Comparison of ENCODE assay signal across 9 cellular contexts in genomic region chr11:65611028-65611757, GRCh38. TPM values are rescaled to one million over a fixed set of nuclear protein-coding genes. Genes with fewer than 3 reads are reported as not detected.
DNase-seq lines count a peak whose midpoint lies in the region; ATAC-seq and TF ChIP-seq lines count a peak whose summit lies in the region.
"Had no signal": no experiment of that assay in that cellular context is flagged by ENCODE, and none has a peak within 500 bp of the region (broad histone marks: within the 10 kb centered on the region; RNA-seq: fewer than 3 reads in every experiment).

No MANE protein-coding gene starts in this region.

- WGBS in GM23248 (ENCODE audit: low coverage in 1 of 2, low lambda C conversion rate in 2 of 2, missing lambda C conversion rate in 2 of 2), 2 experiments = 60 to 66% methylated on average over 6 to 10 of the region's 10 CpGs
- 42 to 62% methylated on average over 10 of the region's 10 CpGs for WGBS in sigmoid colon, 2 donors

- peaks cover 3% of the 10 kb centered on the region for H3K36me3 Mint-ChIP-seq in WTC11

- peaks cover 69% of the 10 kb centered on the region for H3K79me2 ChIP-seq in GM23248 (ENCODE audit: insufficient read depth)

- no peak for DNase-seq in GM23248
- no peak for DNase-seq in WTC11 (ENCODE audit: low spot score)
- DNase-seq in cardiac septum (ENCODE audit: low spot score) = peak; percentile 91
- no peak for DNase-seq in sigmoid colon
- DNase-seq in mucosa of gallbladder (ENCODE audit: low spot score) = no peak
- no peak for DNase-seq in NCI-H128 (lab: John Stamatoyannopoulos, UW; ENCODE audit: unreplicated experiment)
- DNase-seq in NCI-H1105 treated with DMSO at 0.1 percent for 48 hours (lab: John Stamatoyannopoulos, UW) = no peak
- DNase-seq in foreskin fibroblast = no peak
- DNase-seq: stimulated activated CD4-positive, alpha-beta T cell treated with anti-CD3 and anti-CD28 coated beads, Interleukin-4, amount 100 ng/mL, for 4 hours had no signal

- H3K36me3 ChIP-seq in GM23248 (ENCODE audit: low read depth) = no peaks in the 10 kb centered on the region
- peaks cover 0 to 17% (median 8%) of the 10 kb centered on the region in 4 donors for H3K36me3 ChIP-seq in sigmoid colon

- no peak overlapping the region for H3K4me3 ChIP-seq in GM23248
- peak overlapping the region in 3 of 4 donors; percentile 59 to 88 (median 88) for H3K4me3 ChIP-seq in sigmoid colon
- peak overlapping the region in 1 of 2 donors; percentile 62 for H3K4me3 ChIP-seq in foreskin fibroblast (ENCODE audit: low read depth in 1 of 2, low read length in 2 of 2)

- TF ChIP-seq EP300 in sigmoid colon (IDR thresholded peaks at IDR 0.05) = no peak

- peak overlapping the region; percentile 97 for H3K4me2 ChIP-seq in GM23248 (ENCODE audit: unreplicated experiment)

- no peak overlapping the region; the same call in 1 of the 2 replicates for H3K27ac Mint-ChIP-seq in WTC11

- H3K9ac ChIP-seq in GM23248 = peak overlapping the region; percentile 33; the same call in 1 of the 2 replicates

- TF ChIP-seq CTCF in WTC11 (IDR thresholded peaks at IDR 0.05) (no peak), sigmoid colon (IDR thresholded peaks at IDR 0.05) (no peak), foreskin fibroblast (IDR thresholded peaks at IDR 0.05; ENCODE audit: low read depth, low read length) (no peak)

- no peak for ATAC-seq in WTC11

- no peaks in the 10 kb centered on the region; the same call in none of the 2 replicates for H3K27me3 Mint-ChIP-seq in WTC11 (ENCODE audit: low read depth)

- no peak for TF ChIP-seq POLR2A in sigmoid colon (IDR thresholded peaks at IDR 0.05)

- peaks cover 28% of the 10 kb centered on the region for H3K4me1 Mint-ChIP-seq in WTC11

- intact Hi-C loops in cardiac septum (cut with DNase I) = no loop called here
- intact Hi-C loops in sigmoid colon (cut with DNase I) = loop anchor here (10.0 kb wide), 1 partner anchor 496 kb away; the partner anchor contains the start of genes TM7SF2 and ZNHIT2

- CTCF ChIA-PET in WTC11 (lab: Charles Lee) = interaction anchor here (0.6 to 16.2 kb wide), 3 partner anchors 14 to 70 kb away, joined by 4 to 311 read pairs (median 5); partner anchors contain the start of gene KCNK7

- in situ Hi-C loops in GM23248 (cut with MboI) = no loop called here

- peaks cover 5% of the 10 kb centered on the region; the same call in 1 of the 2 replicates for H3F3A ChIP-seq in GM23248 (ENCODE audit: insufficient read depth)

- no peaks in the 10 kb centered on the region for H3K9me2 ChIP-seq in GM23248 (ENCODE audit: insufficient read depth)

- H3K9me3 ChIP-seq in GM23248 (ENCODE audit: low read depth) (no peaks in the 10 kb centered on the region), sigmoid colon (no peaks in the 10 kb centered on the region)

- no peaks in the 10 kb centered on the region for H3K9me3 Mint-ChIP-seq in WTC11

- H3K27me3 ChIP-seq in GM23248 (replicated peaks; ENCODE audit: insufficient read depth) (no peaks in the 10 kb centered on the region), sigmoid colon (no peaks in the 10 kb centered on the region)

- H3K4me3 Mint-ChIP-seq in WTC11 = no peak overlapping the region

- H3K4me1 ChIP-seq in GM23248 (ENCODE audit: insufficient read depth) = peaks cover 23% of the 10 kb centered on the region
- H3K4me1 ChIP-seq in sigmoid colon = peaks cover 0 to 69% (median 62%) of the 10 kb centered on the region in 4 donors

- H4K20me1 ChIP-seq in GM23248 (ENCODE audit: insufficient read depth) = no peaks in the 10 kb centered on the region; the same call in 1 of the 2 replicates

- no peak overlapping the region for H2AFZ ChIP-seq in GM23248

- H3K27ac ChIP-seq in GM23248 = no peak overlapping the region
- H3K27ac ChIP-seq in sigmoid colon = peak overlapping the region; percentile 89 to 95 (median 92)

- POLR2A ChIA-PET in WTC11 (lab: Charles Lee) = interaction anchor here (0.9 kb wide), 1 partner anchor 52 kb away, joined by 3 read pairs; no protein-coding TSS in a partner anchor

TF ChIP-seq in WTC11, 78 proteins besides CTCF, POLR2A, EP300 and RAD21:
- TF ChIP-seq PRRX2 (CRISPR knock-in tag; IDR thresholded peaks at IDR 0.05) (no peak), AFF4 (CRISPR knock-in tag; IDR thresholded peaks at IDR 0.05; ENCODE audit: borderline replicate concordance) (no peak), ZNF263 (CRISPR knock-in tag; IDR thresholded peaks at IDR 0.05; ENCODE audit: low read depth) (peak; percentile 80; the same call in 1 of the 2 replicates)

RNA-seq across cellular contexts. Expression of gene MAP3K11, which starts 2.8 kb away (rescaled TPM):
- 17.6 and 24.7 TPM in 2 replicates for total RNA-seq in GM23248 (2014; rRNA removed; shearing (Covaris generic))
- polyA plus RNA-seq in GM23248 (2016; fragmentation: Nextera tagmentation; extraction: Ambion mirVana) (9.5 and 10.6 TPM in 2 replicates), sigmoid colon (10 to 100 TPM; 48.6 to 71.2 (median 71.0) TPM)
- total RNA-seq in WTC11 (2021) (46.1 to 56.1 TPM (median 52.8 TPM) in 3 replicates), cardiac septum (42.5 TPM), sigmoid colon (10 to 100 TPM; 18.5 to 52.1 (median 26.3) TPM), mucosa of gallbladder (85.6 TPM)

RNA-seq across cellular contexts. Expression of gene PCNX3, which starts 4.4 kb away (rescaled TPM):
- total RNA-seq in GM23248 (2014; rRNA removed; shearing (Covaris generic)) = 23.5 and 30.2 TPM in 2 replicates
- 8.1 and 8.6 TPM in 2 replicates for polyA plus RNA-seq in GM23248 (2016; fragmentation: Nextera tagmentation; extraction: Ambion mirVana)
- total RNA-seq in WTC11 (2021) = 44.6 to 51.6 TPM (median 45.8 TPM) in 3 replicates
- 15.9 TPM for total RNA-seq in cardiac septum
- total RNA-seq in sigmoid colon = 10 to 100 TPM; 10.7 to 21.3 (median 14.3) TPM
- 10 to 100 TPM in 1 of 3 donors, 1 to 10 TPM in 2; 6.0 to 35.0 (median 6.6) TPM for polyA plus RNA-seq in sigmoid colon
- 52.5 TPM for total RNA-seq in mucosa of gallbladder

RNA-seq across cellular contexts. Expression of gene KCNK7, which starts 15.6 kb away (rescaled TPM):
- total RNA-seq in GM23248 (2014; rRNA removed; shearing (Covaris generic)) = not detected in 2 replicates
- not detected in 2 replicates for polyA plus RNA-seq in GM23248 (2016; fragmentation: Nextera tagmentation; extraction: Ambion mirVana)
- 1.4 to 2.1 TPM (median 2.0 TPM) in 3 replicates for total RNA-seq in WTC11 (2021)
- total RNA-seq in cardiac septum = 1.5 TPM
- total RNA-seq in sigmoid colon = under 1 TPM in 2 of 4 donors, not detected in 2; 0.54 to 0.71 TPM
- 1 to 10 TPM in 1 of 3 donors, not detected in 2; 1.4 TPM for polyA plus RNA-seq in sigmoid colon
- 1.1 TPM for total RNA-seq in mucosa of gallbladder

RNA-seq across cellular contexts. Expression of gene SIPA1, which starts 26.7 kb away (rescaled TPM):
- 15.9 and 16.6 TPM in 2 replicates for total RNA-seq in GM23248 (2014; rRNA removed; shearing (Covaris generic))
- polyA plus RNA-seq in GM23248 (2016; fragmentation: Nextera tagmentation; extraction: Ambion mirVana) (10.8 and 13.0 TPM in 2 replicates), sigmoid colon (10 to 100 TPM; 20.3 to 53.6 (median 34.8) TPM)
- total RNA-seq in WTC11 (2021) (63.3 to 71.7 TPM (median 65.4 TPM) in 3 replicates), cardiac septum (29.7 TPM), sigmoid colon (10 to 100 TPM; 19.9 to 30.7 (median 28.2) TPM), mucosa of gallbladder (74.7 TPM)

RNA-seq across cellular contexts. Expression of gene EHBP1L1, which starts 35.3 kb away (rescaled TPM):
- total RNA-seq in GM23248 (2014; rRNA removed; shearing (Covaris generic)) = 85.5 and 88.5 TPM in 2 replicates
- polyA plus RNA-seq in GM23248 (2016; fragmentation: Nextera tagmentation; extraction: Ambion mirVana) (11.5 and 12.6 TPM in 2 replicates), sigmoid colon (10 to 100 TPM; 31.2 to 71.2 (median 71.2) TPM)
- total RNA-seq in WTC11 (2021) (11.8 to 13.7 TPM (median 12.6 TPM) in 3 replicates), cardiac septum (174 TPM), sigmoid colon (100 to 1,000 TPM; 148 to 366 (median 194) TPM), mucosa of gallbladder (128 TPM)
